1 cellular context compared by ENCODE assay signal in genomic region chr19:1279782-1280341, GRCh38.
TF ChIP-seq lines count a peak whose summit lies in the region.

No MANE protein-coding gene starts in this region.

TF ChIP-seq in K562, 482 proteins besides CTCF, POLR2A, EP300 and RAD21 (continued from another document and continues in another):
- TF ChIP-seq TFAP4 (CRISPR knock-in tag; IDR thresholded peaks at IDR 0.05; ENCODE audit: borderline replicate concordance): peak; percentile 81
- TF ChIP-seq CSDE1 (IDR thresholded peaks at IDR 0.05): no peak
- TF ChIP-seq NFE2L1 (tag; IDR thresholded peaks at IDR 0.05; ENCODE audit: borderline replicate concordance, low read depth): no peak
- TF ChIP-seq CREB1 (IDR thresholded peaks at IDR 0.05): no peak
- TF ChIP-seq CREB1 (CRISPR knock-in tag; IDR thresholded peaks at IDR 0.05): 0 out of 2 replicates have a peak, but pooled peaks have one; percentile 57
- no peak for TF ChIP-seq SMAD1 (IDR thresholded peaks at IDR 0.05; ENCODE audit: low read depth, low read length, partially characterized antibody)
- TF ChIP-seq ZBTB9 (CRISPR knock-in tag; IDR thresholded peaks at IDR 0.05): no peak
- no peak for TF ChIP-seq TEAD1 (CRISPR knock-in tag; IDR thresholded peaks at IDR 0.05)
- peak; percentile 38; the same call in 1 of the 2 replicates for TF ChIP-seq CREM (IDR thresholded peaks at IDR 0.05; ENCODE audit: low read depth)
- no peak for TF ChIP-seq RBM14 (IDR thresholded peaks at IDR 0.05; ENCODE audit: borderline replicate concordance, insufficient read depth, low read depth, low read length)
- TF ChIP-seq RFX5 (IDR thresholded peaks at IDR 0.05; ENCODE audit: low read depth, low read length): no peak
- no peak for TF ChIP-seq ZFP1 (CRISPR knock-in tag; IDR thresholded peaks at IDR 0.05)
- no peak for TF ChIP-seq IRF1 (CRISPR knock-in tag; IDR thresholded peaks at IDR 0.05; ENCODE audit: borderline replicate concordance)
- no peak for TF ChIP-seq ETV1 (tag; conservative IDR thresholded peaks at IDR 0.05; ENCODE audit: low read depth)
- TF ChIP-seq ESRRB (CRISPR knock-in tag; IDR thresholded peaks at IDR 0.05; ENCODE audit: borderline replicate concordance): no peak
- no peak for TF ChIP-seq L3MBTL2 (IDR thresholded peaks at IDR 0.05)
- no peak for TF ChIP-seq MED1 (CRISPR knock-in tag; IDR thresholded peaks at IDR 0.05; ENCODE audit: borderline replicate concordance)
- TF ChIP-seq KDM1A (IDR thresholded peaks at IDR 0.05): peak; percentile 81 to 88
- no peak for TF ChIP-seq HNRNPH1 (optimal IDR thresholded peaks at IDR 0.05; ENCODE audit: low read depth, low read length)
- no peak for TF ChIP-seq ZFP30 (CRISPR knock-in tag; IDR thresholded peaks at IDR 0.05; ENCODE audit: borderline replicate concordance)
- no peak for TF ChIP-seq NCOA2 (IDR thresholded peaks at IDR 0.05; ENCODE audit: partially characterized antibody in 2 of 2)
- no peak for TF ChIP-seq KAT8 (IDR thresholded peaks at IDR 0.05; ENCODE audit: low read depth)
- no peak for TF ChIP-seq E2F8 (IDR thresholded peaks at IDR 0.05; ENCODE audit: low read depth, partially characterized antibody)
- TF ChIP-seq KAT2B (IDR thresholded peaks at IDR 0.05; ENCODE audit: low read depth, low read length): no peak
- no peak for TF ChIP-seq RAD51 (IDR thresholded peaks at IDR 0.05; ENCODE audit: borderline replicate concordance, low read depth)
- no peak for TF ChIP-seq ZNF507 (tag; conservative IDR thresholded peaks at IDR 0.05)
- TF ChIP-seq STAG1 (CRISPR knock-in tag; IDR thresholded peaks at IDR 0.05; ENCODE audit: borderline replicate concordance): peak; percentile 89; the same call in 1 of the 2 replicates
- TF ChIP-seq NCOR1 (IDR thresholded peaks at IDR 0.05): no peak
- no peak for TF ChIP-seq E2F1 (CRISPR knock-in tag; IDR thresholded peaks at IDR 0.05)
- TF ChIP-seq FOXJ2 (tag; IDR thresholded peaks at IDR 0.05): no peak
- TF ChIP-seq PRPF4 (IDR thresholded peaks at IDR 0.05; ENCODE audit: insufficient read depth, low read depth, low read length, poor library complexity, severe bottlenecking): no peak
- TF ChIP-seq ZNF384 (IDR thresholded peaks at IDR 0.05; ENCODE audit: low read depth, low read length): no peak
- TF ChIP-seq TBL1XR1 (IDR thresholded peaks at IDR 0.05; ENCODE audit: low read length in 2 of 2): no peak
- TF ChIP-seq FOXK2 (conservative IDR thresholded peaks at IDR 0.05 in 1 of 2, IDR thresholded peaks at IDR 0.05 in 1 of 2; ENCODE audit: low read depth in 2 of 2): no peak
- TF ChIP-seq SMARCA4 (IDR thresholded peaks at IDR 0.05): no peak
- TF ChIP-seq ZBTB40 (IDR thresholded peaks at IDR 0.05): no peak
- TF ChIP-seq ZBTB40 (CRISPR knock-in tag; IDR thresholded peaks at IDR 0.05): no peak
- TF ChIP-seq RUNX1 (IDR thresholded peaks at IDR 0.05; ENCODE audit: low read depth): 0 out of 2 replicates have a peak, but pooled peaks have one; percentile 51
- TF ChIP-seq NRF1 (conservative IDR thresholded peaks at IDR 0.05 in 1 of 2, IDR thresholded peaks at IDR 0.05 in 1 of 2): peak in 1 of 2 experiments; percentile 12; a peak in 1 of 4 replicates
- no peak for TF ChIP-seq ZNF655 (CRISPR knock-in tag; IDR thresholded peaks at IDR 0.05)
- no peak for TF ChIP-seq BMI1 (IDR thresholded peaks at IDR 0.05; ENCODE audit: low read length)
- no peak for TF ChIP-seq TAF1 (IDR thresholded peaks at IDR 0.05; ENCODE audit: control insufficient read depth, extremely low read depth, insufficient read depth, low read length, severe bottlenecking)
- TF ChIP-seq HOMEZ (CRISPR knock-in tag; IDR thresholded peaks at IDR 0.05): 0 out of 2 replicates have a peak, but pooled peaks have one; percentile 27
- no peak for TF ChIP-seq ATF7 (IDR thresholded peaks at IDR 0.05)
- no peak for TF ChIP-seq POLR3G (IDR thresholded peaks at IDR 0.05; ENCODE audit: extremely low read depth, insufficient read length, insufficient replicate concordance)
- 0 out of 2 replicates have a peak, but pooled peaks have one; percentile 42 for TF ChIP-seq ZBTB7A (IDR thresholded peaks at IDR 0.05; ENCODE audit: borderline replicate concordance, control insufficient read depth, low read depth, low read length)
- no peak for TF ChIP-seq MAFK (IDR thresholded peaks at IDR 0.05; ENCODE audit: low read length)
- TF ChIP-seq ZBED1 (IDR thresholded peaks at IDR 0.05): peak; percentile 31; the same call in 1 of the 2 replicates
